In the genomic region with DNA sequence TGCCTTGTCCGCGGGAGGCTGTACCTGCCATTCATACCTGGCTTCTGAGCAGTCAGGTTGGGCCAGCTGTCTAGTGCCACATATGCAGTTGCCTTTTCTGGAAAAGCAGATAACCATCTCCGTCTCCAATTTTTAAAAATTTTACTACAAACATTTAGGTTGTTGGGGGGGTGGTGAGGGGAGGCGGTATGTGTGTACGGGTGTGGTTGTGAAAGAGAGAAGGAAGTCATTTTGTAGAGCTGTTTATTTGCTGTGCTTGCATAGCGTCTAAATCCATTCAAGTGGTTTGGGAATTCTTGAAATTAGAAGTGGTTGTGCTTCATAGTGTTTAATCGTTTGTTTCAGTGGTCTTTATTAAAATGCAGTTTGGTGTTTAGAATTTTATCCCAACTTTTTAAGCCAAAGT, we compare ENCODE assay signal across 8 cellular contexts. TPM values are rescaled to one million over a fixed set of nuclear protein-coding genes. Genes with fewer than 3 reads are reported as not detected.
DNase-seq lines count a peak whose midpoint lies in the region; ATAC-seq and TF ChIP-seq lines count a peak whose summit lies in the region.

No MANE protein-coding gene starts in this region.

- DNase-seq in activated CD4-positive, alpha-beta memory T cell treated with anti-CD3 and anti-CD28 coated beads for 36 hours = no peak
- DNase-seq in right cardiac atrium (no peak), occipital lobe (lab: John Stamatoyannopoulos, UW) (no peak), OCI-M1 (lab: John Stamatoyannopoulos, UW) (no peak)

- peak; percentile 40 for TF ChIP-seq POLR2A in GM15510 (IDR thresholded peaks at IDR 0.05; ENCODE audit: borderline replicate concordance, extremely low read depth, insufficient read length)

- H3K4me3 ChIP-seq in right cardiac atrium (ENCODE audit: low read length) = peak overlapping the region; percentile 95
- H3K4me3 ChIP-seq in skeletal muscle tissue (ENCODE audit: low read length in 3 of 3) = peak overlapping the region; percentile 50 to 94 (median 87)

- no peak overlapping the region for H3K27ac Mint-ChIP-seq in activated CD4-positive, alpha-beta memory T cell treated with anti-CD3 and anti-CD28 coated beads for 36 hours

- no peaks in the 10 kb centered on the region for H3K9me3 Mint-ChIP-seq in activated CD4-positive, alpha-beta memory T cell treated with anti-CD3 and anti-CD28 coated beads for 36 hours

- peaks cover 5% of the 10 kb centered on the region for H3K4me1 Mint-ChIP-seq in activated CD4-positive, alpha-beta memory T cell treated with anti-CD3 and anti-CD28 coated beads for 36 hours (ENCODE audit: low read depth)

- H3K9me3 ChIP-seq in right cardiac atrium (ENCODE audit: control insufficient read depth, low read length) = no peaks in the 10 kb centered on the region
- no peaks in the 10 kb centered on the region for H3K9me3 ChIP-seq in skeletal muscle tissue (ENCODE audit: control insufficient read depth in 3 of 3, low read length in 3 of 3)

- intact Hi-C loops in activated CD4-positive, alpha-beta memory T cell treated with anti-CD3 and anti-CD28 coated beads for 36 hours (cut with micrococcal nuclease) = loop anchor here (2.0 kb wide), 1 partner anchor 41 kb away; a partner anchor contains a TSS
- intact Hi-C loops in right cardiac atrium (cut with DNase I) = no loop called here

- H3K4me3 Mint-ChIP-seq in activated CD4-positive, alpha-beta memory T cell treated with anti-CD3 and anti-CD28 coated beads for 36 hours = peak overlapping the region; percentile 72

- peak overlapping the region; percentile 83 to 89 (median 89) for H3K9ac ChIP-seq in skeletal muscle tissue (ENCODE audit: low read depth in 1 of 3, low read length in 3 of 3)

- under 1% methylated on average over 7 of the region's 7 CpGs for WGBS in right cardiac atrium

- CTCF ChIA-PET in activated CD4-positive, alpha-beta memory T cell treated with anti-CD3 and anti-CD28 coated beads for 36 hours (lab: Charles Lee) = interaction anchor here (1.6 kb wide), 2 partner anchors 9 to 40 kb away, joined by 3 to 4 read pairs; no protein-coding TSS in a partner anchor

- H3K27ac ChIP-seq in right cardiac atrium (ENCODE audit: low read length) = peak overlapping the region; percentile 92
- H3K27ac ChIP-seq in skeletal muscle tissue (ENCODE audit: low read depth, low read length) = peak overlapping the region; percentile 90

- no peaks in the 10 kb centered on the region for H3K36me3 Mint-ChIP-seq in activated CD4-positive, alpha-beta memory T cell treated with anti-CD3 and anti-CD28 coated beads for 36 hours

- H3K27me3 Mint-ChIP-seq in activated CD4-positive, alpha-beta memory T cell treated with anti-CD3 and anti-CD28 coated beads for 36 hours = peaks cover 45% of the 10 kb centered on the region

- ATAC-seq in HG02938 (IDR thresholded peaks at IDR 0.05; ENCODE audit: unreplicated experiment) (peak; percentile 5), right cardiac atrium (peak in 1 of 2 donors; percentile 17), HG03571 (IDR thresholded peaks at IDR 0.05; ENCODE audit: unreplicated experiment) (no peak)

- no peaks in the 10 kb centered on the region for H3K36me3 ChIP-seq in skeletal muscle tissue (ENCODE audit: control insufficient read depth in 3 of 3, insufficient read depth in 3 of 3, low read length in 3 of 3)

- H3K27me3 ChIP-seq in right cardiac atrium (ENCODE audit: control insufficient read depth, insufficient read depth) = no peaks in the 10 kb centered on the region
- no peaks in the 10 kb centered on the region for H3K27me3 ChIP-seq in skeletal muscle tissue (ENCODE audit: control insufficient read depth in 3 of 3, insufficient read depth in 3 of 3, low read length in 3 of 3)

- H3K4me1 ChIP-seq in right cardiac atrium (ENCODE audit: control insufficient read depth, insufficient read depth, low read length) = no peaks in the 10 kb centered on the region
- peaks cover 0 to 12% (median 3%) of the 10 kb centered on the region in 3 donors for H3K4me1 ChIP-seq in skeletal muscle tissue (ENCODE audit: control insufficient read depth in 3 of 3, insufficient read depth in 3 of 3, low read length in 3 of 3)

- POLR2A ChIA-PET in activated CD4-positive, alpha-beta memory T cell treated with anti-CD3 and anti-CD28 coated beads for 36 hours (lab: Charles Lee) = no interaction called here

RNA-seq across cellular contexts. Expression of a gene that starts 1.5 kb away (rescaled TPM):
- total RNA-seq in activated CD4-positive, alpha-beta memory T cell treated with anti-CD3 and anti-CD28 coated beads for 36 hours = under 1 TPM; 0.58 to 0.62 TPM
- total RNA-seq in right cardiac atrium (1 to 10 TPM; 6.1 to 7.0 (median 6.7) TPM), skeletal muscle tissue (17.7 TPM), occipital lobe (64.7 TPM)
- polyA plus RNA-seq in right cardiac atrium = 3.9 TPM

RNA-seq across cellular contexts. Expression of a gene that starts 41.1 kb away (rescaled TPM):
- total RNA-seq in activated CD4-positive, alpha-beta memory T cell treated with anti-CD3 and anti-CD28 coated beads for 36 hours = 10 to 100 TPM; 37.6 to 39.2 TPM
- total RNA-seq in right cardiac atrium (10 to 100 TPM in 3 of 4 donors, 1 to 10 TPM in 1; 7.9 to 12.8 (median 11.6) TPM), skeletal muscle tissue (13.6 TPM), occipital lobe (32.6 TPM)
- 3.3 TPM for polyA plus RNA-seq in right cardiac atrium

Comparison
In these comparisons a context has a peak if more than half of its experiments do, and no peak if none do; other contexts are left out.
1. RNA of a gene that starts 1.5 kb away (total RNA-seq): 64.7 TPM in occipital lobe (single experiment), 17.7 TPM in skeletal muscle tissue (single experiment) and 6.1 to 7.0 TPM in right cardiac atrium; 0.58 to 0.62 TPM in activated CD4-positive, alpha-beta memory T cell treated with anti-CD3 and anti-CD28 coated beads for 36 hours; every median in the first group is over 4 times any median in the second.